Comparison of ENCODE assay signal across 1 cellular context in genomic region chr3:97815149-97815917, GRCh38.
TF ChIP-seq lines count a peak whose summit lies in the region.

No MANE protein-coding gene starts in this region.

TF ChIP-seq in H1, 55 proteins besides CTCF, POLR2A, EP300 and RAD21:
- TF ChIP-seq GTF2F1 (IDR thresholded peaks at IDR 0.05; ENCODE audit: borderline replicate concordance, low read depth, low read length), result no peak
- no peak for TF ChIP-seq JUN (IDR thresholded peaks at IDR 0.05; ENCODE audit: low read depth, low read length)
- TF ChIP-seq SIRT6 (IDR thresholded peaks at IDR 0.05; ENCODE audit: low read length), result no peak
- TF ChIP-seq SIN3A (conservative IDR thresholded peaks at IDR 0.05 in 1 of 2, IDR thresholded peaks at IDR 0.05 in 1 of 2; ENCODE audit: low read depth in 1 of 2, low read length in 2 of 2), result no peak
- no peak for TF ChIP-seq SP1 (IDR thresholded peaks at IDR 0.05; ENCODE audit: low read depth, low read length)
- TF ChIP-seq KDM4A (IDR thresholded peaks at IDR 0.05; ENCODE audit: low read depth, low read length, severe bottlenecking), result no peak
TF ChIP-seq in H1: peak in this region for 0.
